ENCODE assay signal across 1 cellular context in genomic region chr1:247365023-247365422, GRCh38.
TF ChIP-seq lines count a peak whose summit lies in the region.

No MANE protein-coding gene starts in this region.

TF ChIP-seq in K562, 482 proteins besides CTCF, POLR2A, EP300 and RAD21 (continued from another document):
- TF ChIP-seq SMARCB1 (IDR thresholded peaks at IDR 0.05; ENCODE audit: insufficient read length, low read depth) (no peak), ATF2 (CRISPR knock-in tag; IDR thresholded peaks at IDR 0.05) (no peak), CREB5 (CRISPR knock-in tag; IDR thresholded peaks at IDR 0.05) (no peak), NCOA6 (IDR thresholded peaks at IDR 0.05) (no peak), RBM15 (IDR thresholded peaks at IDR 0.05; ENCODE audit: insufficient read depth, low read length) (no peak), DEAF1 (CRISPR knock-in tag; IDR thresholded peaks at IDR 0.05) (no peak), TRIM28 (IDR thresholded peaks at IDR 0.05) (peak; percentile 74), ZFP36 (IDR thresholded peaks at IDR 0.05; ENCODE audit: low read depth, low read length, partially characterized antibody) (peak; percentile 95), NFIX (CRISPR knock-in tag; IDR thresholded peaks at IDR 0.05; ENCODE audit: low read depth) (no peak), MTA3 (IDR thresholded peaks at IDR 0.05; ENCODE audit: borderline replicate concordance) (no peak), RCOR1 (IDR thresholded peaks at IDR 0.05; ENCODE audit: borderline replicate concordance in 1 of 2, low read depth in 2 of 2, low read length in 2 of 2) (no peak), TAF1 (IDR thresholded peaks at IDR 0.05; ENCODE audit: control insufficient read depth, extremely low read depth, insufficient read depth, low read length, severe bottlenecking) (no peak)
- TF ChIP-seq, protein P1, sequence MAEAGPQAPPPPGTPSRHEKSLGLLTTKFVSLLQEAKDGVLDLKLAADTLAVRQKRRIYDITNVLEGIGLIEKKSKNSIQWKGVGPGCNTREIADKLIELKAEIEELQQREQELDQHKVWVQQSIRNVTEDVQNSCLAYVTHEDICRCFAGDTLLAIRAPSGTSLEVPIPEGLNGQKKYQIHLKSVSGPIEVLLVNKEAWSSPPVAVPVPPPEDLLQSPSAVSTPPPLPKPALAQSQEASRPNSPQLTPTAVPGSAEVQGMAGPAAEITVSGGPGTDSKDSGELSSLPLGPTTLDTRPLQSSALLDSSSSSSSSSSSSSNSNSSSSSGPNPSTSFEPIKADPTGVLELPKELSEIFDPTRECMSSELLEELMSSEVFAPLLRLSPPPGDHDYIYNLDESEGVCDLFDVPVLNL (CRISPR knock-in tag; IDR thresholded peaks at IDR 0.05; ENCODE audit: low read depth), result no peak
